Comparison of ENCODE assay signal across 16 cellular contexts in genomic region chr15:36589971-36590370, GRCh38. TPM values are rescaled to one million over a fixed set of nuclear protein-coding genes. Genes with fewer than 3 reads are reported as not detected.
A peak's percentile ranks its signal among the peaks of the same experiment; 100 is the strongest.
DNase-seq lines count a peak whose midpoint lies in the region; ATAC-seq, FAIRE-seq and TF ChIP-seq lines count a peak whose summit lies in the region.
"Had no signal": no experiment of that assay in that cellular context is flagged by ENCODE, and none has a peak within 500 bp of the region (broad histone marks: within the 10 kb centered on the region; RNA-seq: fewer than 3 reads in every experiment).

No MANE protein-coding gene starts in this region.

- DNase-seq in Daoy (ENCODE audit: low read depth): peak; percentile 62
- DNase-seq in LHCN-M2 (ENCODE audit: low read depth): peak; percentile 38
- peak; percentile 28 to 74 for DNase-seq in fibroblast of lung (ENCODE audit: low read depth in 2 of 2)
- DNase-seq in progenitor cell of endocrine pancreas (ENCODE audit: low spot score, unreplicated experiment): no peak
- DNase-seq in NCI-H446 treated with DMSO at 0.1 percent for 48 hours (lab: John Stamatoyannopoulos, UW): no peak
- no peak for DNase-seq in kidney
- DNase-seq in naive thymus-derived CD8-positive, alpha-beta T cell: no peak
- DNase-seq in mesenteric fat pad (ENCODE audit: low spot score): no peak
- DNase-seq: AML-193; mammary epithelial cell; NK-92 treated with Interleukin-12 subunit alpha and Interleukin-12 subunit beta, amount 100 ng/mL, for 24 hours; retina; stimulated activated CD4-positive, alpha-beta T cell treated with anti-CD3 and anti-CD28 coated beads, Interleukin-2, amount 100 ng/mL, for 24 hours had no signal

- H3K36me3 ChIP-seq in fibroblast of lung (ENCODE audit: control insufficient read depth, insufficient read depth, low read length) (no peaks in the 10 kb centered on the region), kidney (ENCODE audit: control insufficient read depth in 1 of 2, insufficient read depth in 2 of 2, low read length in 2 of 2) (no peaks in the 10 kb centered on the region)

- H3K79me2 ChIP-seq in fibroblast of lung (ENCODE audit: control insufficient read depth, insufficient read depth, low read length): peaks cover 4% of the 10 kb centered on the region

- H3K27me3 ChIP-seq in fibroblast of lung (ENCODE audit: control insufficient read depth, insufficient read depth, low read length): no peaks in the 10 kb centered on the region

- ATAC-seq in naive thymus-derived CD8-positive, alpha-beta T cell: no peak

- no peaks in the 10 kb centered on the region for H4K20me1 ChIP-seq in fibroblast of lung (ENCODE audit: control insufficient read depth, extremely low read depth, insufficient read depth, low read length)

- peaks cover 3% of the 10 kb centered on the region for H3K36me3 Mint-ChIP-seq in progenitor cell of endocrine pancreas (ENCODE audit: insufficient read depth)
- peaks cover 0 to 4% (median 2%) of the 10 kb centered on the region in 3 donors for H3K36me3 Mint-ChIP-seq in naive thymus-derived CD8-positive, alpha-beta T cell

- peak overlapping the region; percentile 10 for H3K27ac Mint-ChIP-seq in progenitor cell of endocrine pancreas
- H3K27ac Mint-ChIP-seq in naive thymus-derived CD8-positive, alpha-beta T cell: no peak overlapping the region
- H3K27ac Mint-ChIP-seq: T-helper 1 cell treated with Interleukin-12 subunit alpha and Interleukin-12 subunit beta and Interleukin-4 antibody, amounts not matched to agents 30 μg/mL and 1 μg/mL, for 36 hours had no signal

- intact Hi-C loops in kidney (cut with DNase I): no loop called here

- no peak for FAIRE-seq in kidney (lab: Jason Lieb, UNC)
- FAIRE-seq: endothelial cell of umbilical vein had no signal

- TF ChIP-seq CTCF in fibroblast of lung (conservative IDR thresholded peaks at IDR 0.05 in 1 of 2, IDR thresholded peaks at IDR 0.05 in 1 of 2; ENCODE audit: low read depth in 1 of 2, low read length in 2 of 2) (no peak), progenitor cell of endocrine pancreas (IDR thresholded peaks at IDR 0.05; ENCODE audit: unreplicated experiment) (no peak), kidney (IDR thresholded peaks at IDR 0.05; ENCODE audit: borderline replicate concordance, extremely low read depth, insufficient read depth) (no peak)

- H2AFZ ChIP-seq in fibroblast of lung (ENCODE audit: low read length): no peak overlapping the region

- H3K4me2 ChIP-seq in fibroblast of lung (ENCODE audit: extremely low read depth, insufficient read depth, low read length): no peak overlapping the region

- no peak overlapping the region for H3K9ac ChIP-seq in fibroblast of lung (ENCODE audit: insufficient read depth, low read length)
- H3K9ac ChIP-seq in kidney (ENCODE audit: low read length in 2 of 2): no peak overlapping the region

- H3K9me3 Mint-ChIP-seq in progenitor cell of endocrine pancreas (ENCODE audit: low read depth): no peaks in the 10 kb centered on the region
- no peaks in the 10 kb centered on the region for H3K9me3 Mint-ChIP-seq in naive thymus-derived CD8-positive, alpha-beta T cell
- H3K9me3 Mint-ChIP-seq: T-helper 1 cell treated with Interleukin-12 subunit alpha and Interleukin-12 subunit beta and Interleukin-4 antibody, amounts not matched to agents 30 μg/mL and 1 μg/mL, for 36 hours had no signal

- peaks cover 8% of the 10 kb centered on the region for H3K4me1 ChIP-seq in fibroblast of lung (ENCODE audit: control insufficient read depth, extremely low read depth, insufficient read depth, low read length)
- H3K4me1 ChIP-seq in kidney (ENCODE audit: control insufficient read depth in 1 of 2, insufficient read depth in 1 of 2, low read depth in 1 of 2, low read length in 2 of 2): no peaks in the 10 kb centered on the region

- H3K27me3 Mint-ChIP-seq in progenitor cell of endocrine pancreas: no peaks in the 10 kb centered on the region
- no peaks in the 10 kb centered on the region for H3K27me3 Mint-ChIP-seq in naive thymus-derived CD8-positive, alpha-beta T cell

- H3K27ac ChIP-seq in fibroblast of lung (ENCODE audit: insufficient read depth, low read length) (no peak overlapping the region), kidney (ENCODE audit: low read depth in 2 of 2, low read length in 2 of 2) (no peak overlapping the region)

- POLR2A ChIA-PET in naive thymus-derived CD8-positive, alpha-beta T cell (lab: Charles Lee): no interaction called here

- no peaks in the 10 kb centered on the region for H3K4me1 Mint-ChIP-seq in progenitor cell of endocrine pancreas (ENCODE audit: low read depth)
- H3K4me1 Mint-ChIP-seq in naive thymus-derived CD8-positive, alpha-beta T cell: peaks cover 8 to 29% (median 13%) of the 10 kb centered on the region in 4 donors
- H3K4me1 Mint-ChIP-seq: neural crest cell had no signal

- H3K9me3 ChIP-seq in fibroblast of lung (ENCODE audit: control insufficient read depth, insufficient read depth, low read depth, low read length) (no peaks in the 10 kb centered on the region), kidney (ENCODE audit: control insufficient read depth in 1 of 2, low read length in 2 of 2) (no peaks in the 10 kb centered on the region)

- H3K4me3 Mint-ChIP-seq in progenitor cell of endocrine pancreas (ENCODE audit: low read depth): no peak overlapping the region
- no peak overlapping the region for H3K4me3 Mint-ChIP-seq in naive thymus-derived CD8-positive, alpha-beta T cell
- H3K4me3 Mint-ChIP-seq: neural crest cell; T-helper 1 cell treated with Interleukin-12 subunit alpha and Interleukin-12 subunit beta and Interleukin-4 antibody, amounts not matched to agents 30 μg/mL and 1 μg/mL, for 36 hours had no signal

- H3K4me3 ChIP-seq in fibroblast of lung (replicated peaks in 1 of 4; ENCODE audit: control extremely low read depth in 1 of 4, insufficient read depth in 1 of 4, low read depth in 3 of 4, low read length in 4 of 4) (no peak overlapping the region), kidney (ENCODE audit: low read length in 2 of 2) (no peak overlapping the region)

RNA-seq across cellular contexts. Expression of gene CDIN1, which starts 10.5 kb away (rescaled TPM):
- total RNA-seq in Daoy (2014; rRNA removed; shearing (Covaris generic)): 16.2 and 20.5 TPM in 2 replicates
- total RNA-seq in LHCN-M2 (2014; rRNA removed) (17.9 and 19.9 TPM in 2 replicates), fibroblast of lung (5.9 and 10.7 TPM in 2 replicates), progenitor cell of endocrine pancreas (28.8 and 30.3 TPM in 2 replicates), kidney (9.3 TPM), mesenteric fat pad (6.0 TPM)
- 5.6 TPM for polyA plus RNA-seq in LHCN-M2 (2012)
- polyA plus RNA-seq in fibroblast of lung (15.3 and 15.8 TPM in 2 replicates), kidney (ENCODE audit: insufficient read depth, low read depth, low replicate concordance) (3.1 TPM)
- 9.2 and 12.5 TPM in 2 replicates for polyA plus RNA-seq in fibroblast of lung (2012)
- polyA minus RNA-seq in fibroblast of lung (ENCODE audit: low replicate concordance): 30.7 and 49.6 TPM in 2 replicates
- total RNA-seq in naive thymus-derived CD8-positive, alpha-beta T cell: 1 to 10 TPM; 8.2 to 8.9 TPM
- polyA plus RNA-seq in naive thymus-derived CD8-positive, alpha-beta T cell: 1 to 10 TPM; 4.0 to 6.4 (median 4.8) TPM

Comparison
In these comparisons a context has a peak if more than half of its experiments do, and no peak if none do; other contexts are left out.
1. DNase-seq: peak in Daoy (single experiment), LHCN-M2 (single experiment) and fibroblast of lung (2 of 2); none in progenitor cell of endocrine pancreas (single experiment), NCI-H446 treated with DMSO at 0.1 percent for 48 hours (single experiment), kidney (single experiment), naive thymus-derived CD8-positive, alpha-beta T cell (0 of 10) and mesenteric fat pad (single experiment).